25 cellular contexts compared by ENCODE assay signal in the genomic region with DNA sequence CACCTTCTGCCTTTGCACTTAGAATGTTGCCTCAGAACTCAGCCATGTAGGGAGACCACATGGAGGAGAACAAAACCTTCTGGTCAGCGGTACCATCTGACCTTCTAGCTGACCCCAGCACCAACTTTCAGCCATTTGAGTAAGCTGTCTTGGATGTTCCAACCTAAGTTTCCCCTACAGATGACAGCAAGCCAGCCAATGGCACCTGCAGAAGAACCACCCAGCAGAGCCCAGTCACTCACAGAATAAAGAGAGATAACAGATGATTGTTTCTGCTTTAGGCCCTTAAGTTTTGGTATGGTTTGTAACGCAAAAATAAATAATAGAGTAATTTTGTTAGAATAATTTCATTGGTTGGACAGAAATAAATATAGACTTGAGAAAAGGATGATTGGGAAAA. TPM values are rescaled to one million over a fixed set of nuclear protein-coding genes. Genes with fewer than 3 reads are reported as not detected.
DNase-seq lines count a peak whose midpoint lies in the region; ATAC-seq and TF ChIP-seq lines count a peak whose summit lies in the region.
"Had no signal": no experiment of that assay in that cellular context is flagged by ENCODE, and none has a peak within 500 bp of the region (broad histone marks: within the 10 kb centered on the region; RNA-seq: fewer than 3 reads in every experiment).

No MANE protein-coding gene starts in this region.

- no peak overlapping the region for H3K27ac Mint-ChIP-seq in activated CD4-positive, alpha-beta T cell treated with anti-CD3 and anti-CD28 coated beads, Interleukin-2, amount 10 ng/mL, durations not matched to agents 24 days and 14 days
- H3K27ac Mint-ChIP-seq: CD14-positive monocyte; CD4-positive, CD25-positive, alpha-beta regulatory T cell; CD8-positive, alpha-beta memory T cell had no signal

- peak; percentile 7 for DNase-seq in activated CD4-positive, alpha-beta T cell treated with anti-CD3 and anti-CD28 coated beads, Interleukin-2, amount 10 ng/mL, durations not matched to agents 24 days and 14 days
- DNase-seq in activated CD4-positive, alpha-beta T cell treated with anti-CD3 and anti-CD28 coated beads, Interleukin-2, amount 50 U/mL, for 4 hours: no peak
- DNase-seq in occipital lobe (lab: John Stamatoyannopoulos, UW): no peak
- DNase-seq: 8988T; ACHN; BE2C; C1 segment of cervical spinal cord; CD4-positive, alpha-beta memory T cell; CD4-positive, CD25-positive, alpha-beta regulatory T cell; CD8-positive, alpha-beta memory T cell; COR-L47; DMS 273 treated with DMSO at 0.1 percent for 48 hours; DMS153; DMS53; DMS79; DND-41; EL; GDM1 had no signal

- H3K9me3 Mint-ChIP-seq in activated CD4-positive, alpha-beta T cell treated with anti-CD3 and anti-CD28 coated beads, Interleukin-2, amount 10 ng/mL, durations not matched to agents 24 days and 14 days: peaks cover 7% of the 10 kb centered on the region

- H3K27ac ChIP-seq in 22Rv1 (peak overlapping the region; percentile 69), VCaP (peak overlapping the region; percentile 97; the same call in 1 of the 2 replicates)
- H3K27ac ChIP-seq: BLaER1 had no signal

- H3K27me3 Mint-ChIP-seq in activated CD4-positive, alpha-beta T cell treated with anti-CD3 and anti-CD28 coated beads, Interleukin-2, amount 10 ng/mL, durations not matched to agents 24 days and 14 days: no peaks in the 10 kb centered on the region
- H3K27me3 Mint-ChIP-seq: CD4-positive, alpha-beta memory T cell; CD4-positive, CD25-positive, alpha-beta regulatory T cell; CD8-positive, alpha-beta memory T cell had no signal

- intact Hi-C loops in activated CD4-positive, alpha-beta T cell treated with anti-CD3 and anti-CD28 coated beads, Interleukin-2, amount 10 ng/mL, durations not matched to agents 24 days and 14 days (cut with micrococcal nuclease): no loop called here

- no peaks in the 10 kb centered on the region for H3K36me3 Mint-ChIP-seq in activated CD4-positive, alpha-beta T cell treated with anti-CD3 and anti-CD28 coated beads, Interleukin-2, amount 10 ng/mL, durations not matched to agents 24 days and 14 days (ENCODE audit: low read depth)
- H3K36me3 Mint-ChIP-seq: CD14-positive monocyte; CD4-positive, CD25-positive, alpha-beta regulatory T cell; CD8-positive, alpha-beta memory T cell had no signal

- no peak for ATAC-seq in HG02571 (IDR thresholded peaks at IDR 0.05; ENCODE audit: unreplicated experiment)
- ATAC-seq: GM12878 had no signal

- H3K4me1 Mint-ChIP-seq in activated CD4-positive, alpha-beta T cell treated with anti-CD3 and anti-CD28 coated beads, Interleukin-2, amount 10 ng/mL, durations not matched to agents 24 days and 14 days: no peaks in the 10 kb centered on the region
- H3K4me1 Mint-ChIP-seq: CD14-positive monocyte; CD4-positive, alpha-beta memory T cell; CD4-positive, CD25-positive, alpha-beta regulatory T cell; CD8-positive, alpha-beta memory T cell had no signal

- no peak overlapping the region for H3K4me3 Mint-ChIP-seq in activated CD4-positive, alpha-beta T cell treated with anti-CD3 and anti-CD28 coated beads, Interleukin-2, amount 10 ng/mL, durations not matched to agents 24 days and 14 days
- H3K4me3 Mint-ChIP-seq: CD14-positive monocyte; CD4-positive, alpha-beta memory T cell; CD8-positive, alpha-beta memory T cell had no signal

- no peak for TF ChIP-seq CTCF in 22Rv1 (IDR thresholded peaks at IDR 0.05)
- TF ChIP-seq CTCF in VCaP (conservative IDR thresholded peaks at IDR 0.05): no peak

RNA-seq across cellular contexts. Expression of a gene that starts 10.4 kb away (rescaled TPM):
- not detected in 2 replicates for total RNA-seq in activated CD4-positive, alpha-beta T cell treated with anti-CD3 and anti-CD28 coated beads, Interleukin-2, amount 10 ng/mL, durations not matched to agents 24 days and 14 days
- 5.5 TPM for total RNA-seq in occipital lobe
- total RNA-seq: A673; CD4-positive, alpha-beta memory T cell; CD4-positive, CD25-positive, alpha-beta regulatory T cell; CD8-positive, alpha-beta memory T cell had no signal
